Comparison of ENCODE assay signal across 19 cellular contexts in genomic region chr12:89324437-89324836, GRCh38. TPM values are rescaled to one million over a fixed set of nuclear protein-coding genes. Genes with fewer than 3 reads are reported as not detected.
A peak's percentile ranks its signal among the peaks of the same experiment; 100 is the strongest.
DNase-seq lines count a peak whose midpoint lies in the region; ATAC-seq and TF ChIP-seq lines count a peak whose summit lies in the region.
"Had no signal": no experiment of that assay in that cellular context is flagged by ENCODE, and none has a peak within 500 bp of the region (broad histone marks: within the 10 kb centered on the region; RNA-seq: fewer than 3 reads in every experiment).

No MANE protein-coding gene starts in this region.

- no peaks in the 10 kb centered on the region for H3K79me2 ChIP-seq in parathyroid adenoma

- H3K36me3 ChIP-seq in parathyroid adenoma (ENCODE audit: control insufficient read depth, insufficient read depth, low read length) = no peaks in the 10 kb centered on the region
- H3K36me3 ChIP-seq in psoas muscle (ENCODE audit: insufficient read depth in 1 of 2, low read depth in 1 of 2) = no peaks in the 10 kb centered on the region
- no peaks in the 10 kb centered on the region for H3K36me3 ChIP-seq in mucosa of descending colon (ENCODE audit: low read depth)
- H3K36me3 ChIP-seq: HAP-1 had no signal

- DNase-seq in ELF-1 (ENCODE audit: low read depth, low spot score) (peak; percentile 29), RPMI7951 (ENCODE audit: low read depth) (peak; percentile 35), left lobe of liver (ENCODE audit: low spot score) (no peak), psoas muscle (no peak), mucosa of descending colon (no peak), cerebellum (ENCODE audit: low spot score) (no peak)
- DNase-seq: GDM1, GM23248, KBM-7, NCI-H1092 treated with DMSO at 0.1 percent for 48 hours, NCI-H2029 treated with DMSO at 0.1 percent for 48 hours, NCI-H345, NCI-H524, NCI-H774, OCI-M1 had no signal

- H3K9me3 ChIP-seq in parathyroid adenoma (ENCODE audit: control insufficient read depth, low read length) (no peaks in the 10 kb centered on the region), psoas muscle (no peaks in the 10 kb centered on the region), mucosa of descending colon (no peaks in the 10 kb centered on the region)
- H3K9me3 ChIP-seq: A549, HAP-1 had no signal

- no peaks in the 10 kb centered on the region for H3K27me3 ChIP-seq in parathyroid adenoma (ENCODE audit: control insufficient read depth, insufficient read depth, low read length)
- no peaks in the 10 kb centered on the region for H3K27me3 ChIP-seq in psoas muscle (ENCODE audit: insufficient read depth in 3 of 3, low read length in 2 of 3)

- WGBS in psoas muscle, 3 donors = 90 to 92% (median 90%) methylated on average over 7 of the region's 7 CpGs

- intact Hi-C loops in psoas muscle (cut with DNase I) = no loop called here
- intact Hi-C loops in mucosa of descending colon (cut with DNase I, micrococcal nuclease) = no loop called here

- H3K27ac ChIP-seq in parathyroid adenoma = no peak overlapping the region
- no peak overlapping the region for H3K27ac ChIP-seq in psoas muscle
- H3K27ac ChIP-seq: A549, GM23248 had no signal

- H3K4me1 ChIP-seq in parathyroid adenoma (peaks cover 13% of the 10 kb centered on the region), psoas muscle (no peaks in the 10 kb centered on the region), mucosa of descending colon (ENCODE audit: low read depth) (peaks cover 11% of the 10 kb centered on the region)
- H3K4me1 ChIP-seq: A549, HAP-1 had no signal

- TF ChIP-seq CTCF in parathyroid adenoma (IDR thresholded peaks at IDR 0.05) (no peak), psoas muscle (IDR thresholded peaks at IDR 0.05) (no peak), mucosa of descending colon (IDR thresholded peaks at IDR 0.05) (no peak)

- H3K4me2 ChIP-seq in parathyroid adenoma (ENCODE audit: low read length) = no peak overlapping the region
- H3K4me2 ChIP-seq: A549 had no signal

- H3K9ac ChIP-seq in parathyroid adenoma = no peak overlapping the region
- H3K9ac ChIP-seq: GM23248 had no signal

- ATAC-seq in left lobe of liver = peak; percentile 26
- ATAC-seq in psoas muscle = no peak
- no peak for ATAC-seq in mucosa of descending colon
- ATAC-seq: A549, Right ventricle myocardium inferior had no signal

- no peak overlapping the region for H3K4me3 ChIP-seq in parathyroid adenoma (ENCODE audit: low read depth, low read length)
- no peak overlapping the region for H3K4me3 ChIP-seq in psoas muscle
- no peak overlapping the region for H3K4me3 ChIP-seq in mucosa of descending colon
- H3K4me3 ChIP-seq: A549, GM23248, HAP-1 had no signal

- peak overlapping the region; percentile 24 for H2AFZ ChIP-seq in parathyroid adenoma
- H2AFZ ChIP-seq: GM23248 had no signal

RNA-seq across cellular contexts. Expression of gene DUSP6, which starts 27.9 kb away (rescaled TPM):
- total RNA-seq in RPMI7951 (2014; rRNA removed; shearing (Covaris generic)) = 36.3 and 39.8 TPM in 2 replicates
- total RNA-seq in left lobe of liver (31.5 TPM), psoas muscle (10 to 100 TPM; 10.5 to 27.0 (median 13.3) TPM), mucosa of descending colon (10 to 100 TPM; 56.6 to 82.1 (median 65.0) TPM), cerebellum (30.8 TPM)
- 10 to 100 TPM in 1 of 3 donors, 1 to 10 TPM in 2; 5.0 to 15.5 (median 7.1) TPM for polyA plus RNA-seq in psoas muscle

Comparison
In these comparisons a context has a peak if more than half of its experiments do, and no peak if none do; other contexts are left out.
1. DNase-seq: peak in ELF-1 (single experiment) and RPMI7951 (single experiment); none in left lobe of liver (single experiment), psoas muscle (0 of 2), mucosa of descending colon (0 of 3) and cerebellum (single experiment).